8 cellular contexts compared by ENCODE assay signal in the genomic region with DNA sequence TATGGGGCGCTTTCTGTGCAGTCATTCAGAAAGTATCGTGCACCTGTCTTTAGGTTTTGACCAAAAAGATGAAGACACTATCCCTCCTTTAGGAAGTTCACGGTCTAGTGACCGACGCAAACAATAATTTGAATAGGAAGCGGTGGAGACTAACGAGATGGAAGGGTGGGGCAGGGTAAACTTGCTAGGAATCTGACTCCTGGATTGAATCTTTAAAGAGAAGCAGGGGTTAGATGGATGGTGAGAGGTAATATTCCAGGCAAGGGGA. TPM values are rescaled to one million over a fixed set of nuclear protein-coding genes. Genes with fewer than 3 reads are reported as not detected.
DNase-seq lines count a peak whose midpoint lies in the region; ATAC-seq and TF ChIP-seq lines count a peak whose summit lies in the region.

No MANE protein-coding gene starts in this region.

- H3K4me3 Mint-ChIP-seq in naive B cell = peak overlapping the region; percentile 92 to 100 (median 99)

- intact Hi-C loops in breast epithelium (cut with DNase I; ENCODE audit: low total_unique reads) = no loop called here

- peaks cover 0 to 3% (median 1%) of the 10 kb centered on the region in 7 donors for H3K9me3 Mint-ChIP-seq in naive B cell

- no peaks in the 10 kb centered on the region for H3K9me3 ChIP-seq in breast epithelium

- H2AFZ ChIP-seq in KMS-11 (ENCODE audit: low read depth) = peak overlapping the region; percentile 91

- H3K4me1 ChIP-seq in KMS-11 (ENCODE audit: low read depth, poor library complexity, severe bottlenecking) = peaks cover 39% of the 10 kb centered on the region
- no peaks in the 10 kb centered on the region for H3K4me1 ChIP-seq in breast epithelium

- peak overlapping the region; percentile 99 to 100 (median 99) for H3K27ac Mint-ChIP-seq in naive B cell

- H3K4me1 Mint-ChIP-seq in naive B cell = peaks cover 34 to 46% (median 44%) of the 10 kb centered on the region in 3 donors

- H4K20me1 ChIP-seq in KMS-11 (ENCODE audit: insufficient read depth) = peaks cover 31% of the 10 kb centered on the region

- H3K27me3 Mint-ChIP-seq in naive B cell = no peaks in the 10 kb centered on the region

- DNase-seq in breast epithelium (ENCODE audit: low spot score in 2 of 2) (no peak), naive B cell (no peak), NCI-H1436 (lab: John Stamatoyannopoulos, UW) (no peak), dedifferentiated amniotic fluid mesenchymal stem cell (ENCODE audit: extremely low spot score) (no peak), NCI-H2029 (lab: John Stamatoyannopoulos, UW) (no peak)

- peak; percentile 11 for ATAC-seq in GM19467 (IDR thresholded peaks at IDR 0.05; ENCODE audit: unreplicated experiment)
- ATAC-seq in naive B cell (ENCODE audit: low read depth in 2 of 2) = no peak
- no peak for ATAC-seq in HG03280 (IDR thresholded peaks at IDR 0.05; ENCODE audit: unreplicated experiment)

- H3K9ac ChIP-seq in KMS-11 = peak overlapping the region; percentile 98

- H3K36me3 ChIP-seq in KMS-11 (ENCODE audit: insufficient read depth) (no peaks in the 10 kb centered on the region; the same call in 1 of the 2 replicates), breast epithelium (no peaks in the 10 kb centered on the region)

- H3K36me3 Mint-ChIP-seq in naive B cell = peaks cover 10 to 14% of the 10 kb centered on the region in 2 donors

- H3K27me3 ChIP-seq in KMS-11 (ENCODE audit: insufficient read depth, low read depth) (no peaks in the 10 kb centered on the region), breast epithelium (no peaks in the 10 kb centered on the region)

- H3K4me3 ChIP-seq in KMS-11 (IDR thresholded peaks at IDR 0.05; ENCODE audit: insufficient read depth, low read depth, low read length) = peak overlapping the region; percentile 58
- peak overlapping the region; percentile 75 to 93 (median 85) for H3K4me3 ChIP-seq in breast epithelium

- peaks cover 43% of the 10 kb centered on the region for H3K79me2 ChIP-seq in KMS-11 (ENCODE audit: insufficient read depth, low read depth)

- TF ChIP-seq POLR2A in breast epithelium (IDR thresholded peaks at IDR 0.05) = no peak

- peak overlapping the region; percentile 89 for H3K4me2 ChIP-seq in KMS-11

- H3K27ac ChIP-seq in KMS-11 = peak overlapping the region; percentile 95
- H3K27ac ChIP-seq in breast epithelium = peak overlapping the region; percentile 96 to 98

- TF ChIP-seq CTCF in KMS-11 (conservative IDR thresholded peaks at IDR 0.05; ENCODE audit: low read depth, low read length) = no peak
- no peak for TF ChIP-seq CTCF in breast epithelium (IDR thresholded peaks at IDR 0.05)

RNA-seq across cellular contexts. Expression of gene TXNL1, which starts 0.6 kb away (rescaled TPM):
- total RNA-seq in breast epithelium = 10 to 100 TPM; 35.4 to 47.0 (median 45.5) TPM
- polyA plus RNA-seq in naive B cell (ENCODE audit: low read depth in 6 of 6) = 10 to 100 TPM; 47.8 to 75.9 (median 63.1) TPM

RNA-seq across cellular contexts. Expression of gene WDR7, which starts 12.1 kb away (rescaled TPM):
- 10 to 100 TPM; 28.3 to 32.6 (median 31.1) TPM for total RNA-seq in breast epithelium
- 10 to 100 TPM; 14.7 to 24.7 (median 21.6) TPM for polyA plus RNA-seq in naive B cell (ENCODE audit: low read depth in 6 of 6)
